8 cellular contexts compared by ENCODE assay signal in genomic region chr14:64715628-64716412, GRCh38. TPM values are rescaled to one million over a fixed set of nuclear protein-coding genes. Genes with fewer than 3 reads are reported as not detected.
DNase-seq lines count a peak whose midpoint lies in the region; TF ChIP-seq lines count a peak whose summit lies in the region.

No MANE protein-coding gene starts in this region.

- no peak for TF ChIP-seq CTCF in endothelial cell (IDR thresholded peaks at IDR 0.05; ENCODE audit: unreplicated experiment)

- H3K4me3 Mint-ChIP-seq in endothelial cell (ENCODE audit: unreplicated experiment) = peak overlapping the region; percentile 85
- no peak overlapping the region for H3K4me3 Mint-ChIP-seq in activated CD4-positive, alpha-beta T cell treated with anti-CD3 and anti-CD28 coated beads, Interleukin-2, amount 10 ng/mL, durations not matched to agents 7 days and 5 days

- H3K9me3 ChIP-seq in mesenchymal stem cell (ENCODE audit: control insufficient read depth, low read length) = peaks cover 32% of the 10 kb centered on the region

- H3K4me1 Mint-ChIP-seq in endothelial cell (ENCODE audit: unreplicated experiment) = peaks cover 43% of the 10 kb centered on the region
- H3K4me1 Mint-ChIP-seq in activated CD4-positive, alpha-beta T cell treated with anti-CD3 and anti-CD28 coated beads, Interleukin-2, amount 10 ng/mL, durations not matched to agents 7 days and 5 days = peaks cover 45% of the 10 kb centered on the region

- peak overlapping the region in 1 of 2 experiments; percentile 79 for H3K14ac ChIP-seq in mesenchymal stem cell (ENCODE audit: low read length in 2 of 2)

- H3K27ac ChIP-seq in mesenchymal stem cell (ENCODE audit: low read length, poor library complexity, severe bottlenecking) (peak overlapping the region; percentile 81), temporal lobe (ENCODE audit: low read depth, low read length) (peak overlapping the region; percentile 91)

- peak overlapping the region; percentile 3 to 67 for H3K18ac ChIP-seq in mesenchymal stem cell (ENCODE audit: low read depth in 1 of 2, low read length in 2 of 2)

- H3K27ac Mint-ChIP-seq in endothelial cell (ENCODE audit: unreplicated experiment) = peak overlapping the region; percentile 81
- H3K27ac Mint-ChIP-seq in activated CD4-positive, alpha-beta T cell treated with anti-CD3 and anti-CD28 coated beads, Interleukin-2, amount 10 ng/mL, durations not matched to agents 7 days and 5 days = no peak overlapping the region

- POLR2A ChIA-PET in activated CD4-positive, alpha-beta T cell treated with anti-CD3 and anti-CD28 coated beads, Interleukin-2, amount 10 ng/mL, durations not matched to agents 7 days and 5 days (lab: Charles Lee) = no interaction called here

- peak overlapping the region; percentile 4 to 46 for H3K23ac ChIP-seq in mesenchymal stem cell (ENCODE audit: low read length in 2 of 2)

- H3K4me1 ChIP-seq in mesenchymal stem cell (ENCODE audit: control insufficient read depth, insufficient read depth, low read depth, low read length) = peaks cover 45% of the 10 kb centered on the region

- peak overlapping the region; percentile 88 for H4K8ac ChIP-seq in mesenchymal stem cell (ENCODE audit: low read length)

- no peaks in the 10 kb centered on the region for H3K79me1 ChIP-seq in mesenchymal stem cell (replicated peaks; ENCODE audit: low read length, poor library complexity, severe bottlenecking)

- H3K9ac ChIP-seq in mesenchymal stem cell (ENCODE audit: low read length) = no peak overlapping the region

- H3K27me3 Mint-ChIP-seq in endothelial cell (ENCODE audit: unreplicated experiment) = peaks cover 5% of the 10 kb centered on the region
- peaks cover 26% of the 10 kb centered on the region for H3K27me3 Mint-ChIP-seq in activated CD4-positive, alpha-beta T cell treated with anti-CD3 and anti-CD28 coated beads, Interleukin-2, amount 10 ng/mL, durations not matched to agents 7 days and 5 days

- H2AK5ac ChIP-seq in mesenchymal stem cell (ENCODE audit: low read length, severe bottlenecking) = peak overlapping the region; percentile 97

- peak overlapping the region in 1 of 2 experiments; percentile 15 for H3K4me3 ChIP-seq in mesenchymal stem cell (ENCODE audit: insufficient read depth in 1 of 2, low read depth in 1 of 2, low read length in 2 of 2)

- DNase-seq in NCI-H69 (lab: John Stamatoyannopoulos, UW) (peak; percentile 43), endothelial cell (ENCODE audit: low spot score) (peak; percentile 43), mesenchymal stem cell (peak; percentile 40), GM19240 (ENCODE audit: insufficient read length, low spot score) (no peak), COR-L47 (lab: John Stamatoyannopoulos, UW) (no peak), dermis blood vessel endothelial cell (no peak)
- DNase-seq in activated CD4-positive, alpha-beta T cell treated with anti-CD3 and anti-CD28 coated beads, Interleukin-2, amount 10 ng/mL, durations not matched to agents 7 days and 5 days = no peak

- peak overlapping the region; percentile 87 for H2BK5ac ChIP-seq in mesenchymal stem cell (ENCODE audit: low read depth, low read length, poor library complexity, severe bottlenecking)

- H3K36me3 ChIP-seq in mesenchymal stem cell (ENCODE audit: control insufficient read depth in 1 of 2, insufficient read depth in 2 of 2, low read depth in 1 of 2, low read length in 2 of 2) = peaks cover 0 to 13% of the 10 kb centered on the region in 2 experiments

- peaks cover 4% of the 10 kb centered on the region for H3K9me3 Mint-ChIP-seq in endothelial cell (ENCODE audit: unreplicated experiment)
- peaks cover 20% of the 10 kb centered on the region for H3K9me3 Mint-ChIP-seq in activated CD4-positive, alpha-beta T cell treated with anti-CD3 and anti-CD28 coated beads, Interleukin-2, amount 10 ng/mL, durations not matched to agents 7 days and 5 days

- peak overlapping the region; percentile 68 for H3K4me2 ChIP-seq in mesenchymal stem cell (ENCODE audit: low read length, poor library complexity, severe bottlenecking)

- peak overlapping the region; percentile 41 to 66 for H2BK12ac ChIP-seq in mesenchymal stem cell (ENCODE audit: low read length in 2 of 2)

- H2BK120ac ChIP-seq in mesenchymal stem cell (ENCODE audit: low read depth, low read length) = peak overlapping the region; percentile 73

- H3K4ac ChIP-seq in mesenchymal stem cell (ENCODE audit: low read depth in 1 of 2, low read length in 2 of 2) = peak overlapping the region; percentile 47 to 82

- H3K27me3 ChIP-seq in mesenchymal stem cell (ENCODE audit: control insufficient read depth in 1 of 2, insufficient read depth in 1 of 2, low read length in 2 of 2) = peaks cover 0 to 11% of the 10 kb centered on the region in 2 experiments

- no peak overlapping the region for H2BK15ac ChIP-seq in mesenchymal stem cell (ENCODE audit: low read depth, poor library complexity, severe bottlenecking)

- peak overlapping the region; percentile 22 for H4K91ac ChIP-seq in mesenchymal stem cell (ENCODE audit: low read length)

- peak overlapping the region; percentile 23 for H2AFZ ChIP-seq in mesenchymal stem cell (ENCODE audit: low read depth, low read length)

- CTCF ChIA-PET in activated CD4-positive, alpha-beta T cell treated with anti-CD3 and anti-CD28 coated beads, Interleukin-2, amount 10 ng/mL, durations not matched to agents 7 days and 5 days (lab: Charles Lee) = no interaction called here

- WGBS in mesenchymal stem cell = 37% methylated on average over 20 of the region's 22 CpGs

- peaks cover 27% of the 10 kb centered on the region for H3K36me3 Mint-ChIP-seq in endothelial cell (ENCODE audit: low read depth, unreplicated experiment)
- peaks cover 38% of the 10 kb centered on the region for H3K36me3 Mint-ChIP-seq in activated CD4-positive, alpha-beta T cell treated with anti-CD3 and anti-CD28 coated beads, Interleukin-2, amount 10 ng/mL, durations not matched to agents 7 days and 5 days (ENCODE audit: low read depth)

RNA-seq across cellular contexts. Expression of gene PLEKHG3, which starts 11.6 kb away (rescaled TPM):
- total RNA-seq in endothelial cell (ENCODE audit: unreplicated experiment) = 31.4 TPM
- polyA plus RNA-seq in mesenchymal stem cell (2013, experiment 1 of 2) = 14.9 TPM
- 14.3 TPM for polyA plus RNA-seq in mesenchymal stem cell (2013, experiment 2 of 2)
- total RNA-seq in temporal lobe = 7.1 TPM
- 9.2 and 9.4 TPM in 2 replicates for total RNA-seq in dermis blood vessel endothelial cell
- 10 to 100 TPM; 36.0 to 39.5 TPM for total RNA-seq in activated CD4-positive, alpha-beta T cell treated with anti-CD3 and anti-CD28 coated beads, Interleukin-2, amount 10 ng/mL, durations not matched to agents 7 days and 5 days

Comparison
In these comparisons a context has a peak if more than half of its experiments do, and no peak if none do; other contexts are left out.
1. DNase-seq: peak in NCI-H69 (single experiment), endothelial cell (single experiment) and mesenchymal stem cell (single experiment); none in GM19240 (single experiment), COR-L47 (single experiment), dermis blood vessel endothelial cell (single experiment) and activated CD4-positive, alpha-beta T cell treated with anti-CD3 and anti-CD28 coated beads, Interleukin-2, amount 10 ng/mL, durations not matched to agents 7 days and 5 days (single experiment).